Comparison of ENCODE assay signal across 9 cellular contexts in the genomic region with DNA sequence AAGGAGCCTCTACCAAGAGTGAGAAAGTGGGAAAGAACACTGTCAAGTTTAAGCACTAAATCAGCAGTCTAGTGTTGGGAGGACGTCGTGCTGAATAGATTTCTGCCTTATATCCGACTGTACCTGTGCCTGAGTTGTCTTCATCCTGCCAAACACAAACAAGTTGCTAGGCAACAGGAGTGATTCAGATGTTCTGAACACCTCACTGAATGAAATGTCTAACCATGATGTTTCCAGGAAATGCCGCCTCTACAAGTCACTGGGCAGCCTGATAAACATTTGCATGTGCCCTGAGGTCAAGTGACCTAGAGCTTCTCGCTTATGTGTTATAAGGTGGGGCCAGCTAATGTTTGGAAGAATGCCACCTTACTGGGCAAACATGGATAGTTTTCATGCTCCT. TPM values are rescaled to one million over a fixed set of nuclear protein-coding genes. Genes with fewer than 3 reads are reported as not detected.
A peak's percentile ranks its signal among the peaks of the same experiment; 100 is the strongest.
DNase-seq lines count a peak whose midpoint lies in the region; ATAC-seq and TF ChIP-seq lines count a peak whose summit lies in the region.
"Had no signal": no experiment of that assay in that cellular context is flagged by ENCODE, and none has a peak within 500 bp of the region (broad histone marks: within the 10 kb centered on the region; RNA-seq: fewer than 3 reads in every experiment).

No MANE protein-coding gene starts in this region.

- no peaks in the 10 kb centered on the region for H3K4me1 ChIP-seq in Caco-2

- H3K36me3 Mint-ChIP-seq in activated T-helper 1 cell treated with anti-CD3 and anti-CD28 coated beads, Interleukin-12 subunit alpha, Interleukin-12 subunit beta, Interleukin-2, Interleukin-4 antibody, amounts not matched to agents 30 ng/mL and 10 ng/mL and 1 ng/mL, durations not matched to agents 14 hours and 24 hours and 36 hours (ENCODE audit: low read depth), result no peaks in the 10 kb centered on the region
- no peaks in the 10 kb centered on the region for H3K36me3 Mint-ChIP-seq in Caco-2 (ENCODE audit: insufficient read depth, unreplicated experiment)

- ATAC-seq in HG03442 (IDR thresholded peaks at IDR 0.05; ENCODE audit: unreplicated experiment) (peak; percentile 38), HG03159 (IDR thresholded peaks at IDR 0.05; ENCODE audit: unreplicated experiment) (no peak)

- no TSS peak for BruUV-seq in Caco-2 (replicated peaks; lab: Mats Ljungman, UMichigan)

- no peaks in the 10 kb centered on the region for H3K9me3 Mint-ChIP-seq in activated T-helper 1 cell treated with anti-CD3 and anti-CD28 coated beads, Interleukin-12 subunit alpha, Interleukin-12 subunit beta, Interleukin-2, Interleukin-4 antibody, amounts not matched to agents 30 ng/mL and 10 ng/mL and 1 ng/mL, durations not matched to agents 14 hours and 24 hours and 36 hours
- H3K9me3 Mint-ChIP-seq in Caco-2 (ENCODE audit: unreplicated experiment), result no peaks in the 10 kb centered on the region

- H3K4me3 ChIP-seq in kidney epithelial cell (ENCODE audit: low read depth, low read length), result no peak overlapping the region
- no peak overlapping the region for H3K4me3 ChIP-seq in Caco-2 (ENCODE audit: low read depth, low read length)

- H3K36me3 ChIP-seq in kidney epithelial cell (ENCODE audit: control insufficient read depth, insufficient read depth, low read length), result no peaks in the 10 kb centered on the region
- no peaks in the 10 kb centered on the region for H3K36me3 ChIP-seq in Caco-2 (ENCODE audit: control insufficient read depth, insufficient read depth, low read length)

- H3K27ac Mint-ChIP-seq in activated T-helper 1 cell treated with anti-CD3 and anti-CD28 coated beads, Interleukin-12 subunit alpha, Interleukin-12 subunit beta, Interleukin-2, Interleukin-4 antibody, amounts not matched to agents 30 ng/mL and 10 ng/mL and 1 ng/mL, durations not matched to agents 14 hours and 24 hours and 36 hours, result peak overlapping the region; percentile 25
- no peak overlapping the region for H3K27ac Mint-ChIP-seq in Caco-2 (ENCODE audit: unreplicated experiment)

- no peaks in the 10 kb centered on the region for H3K4me1 Mint-ChIP-seq in activated T-helper 1 cell treated with anti-CD3 and anti-CD28 coated beads, Interleukin-12 subunit alpha, Interleukin-12 subunit beta, Interleukin-2, Interleukin-4 antibody, amounts not matched to agents 30 ng/mL and 10 ng/mL and 1 ng/mL, durations not matched to agents 14 hours and 24 hours and 36 hours (ENCODE audit: low read depth)
- H3K4me1 Mint-ChIP-seq in Caco-2 (ENCODE audit: low read depth, unreplicated experiment), result no peaks in the 10 kb centered on the region

- DNase-seq in COR-L47 (lab: John Stamatoyannopoulos, UW), result peak; percentile 24
- DNase-seq in activated T-helper 1 cell treated with anti-CD3 and anti-CD28 coated beads, Interleukin-12 subunit alpha, Interleukin-12 subunit beta, Interleukin-2, Interleukin-4 antibody, amounts not matched to agents 30 ng/mL and 10 ng/mL and 1 ng/mL, durations not matched to agents 14 hours and 24 hours and 36 hours (ENCODE audit: low spot score), result no peak
- peak; percentile 97 for DNase-seq in kidney epithelial cell (ENCODE audit: low read depth)
- no peak for DNase-seq in hypothalamus (lab: John Stamatoyannopoulos, UW)
- no peak for DNase-seq in C1 segment of cervical spinal cord (lab: John Stamatoyannopoulos, UW)
- DNase-seq in Caco-2, result no peak
- DNase-seq: stimulated activated CD8-positive, alpha-beta memory T cell treated with anti-CD3 and anti-CD28 coated beads, Interleukin-4, amount 100 ng/mL, for 48 hours had no signal

- no peaks in the 10 kb centered on the region for H3K27me3 ChIP-seq in kidney epithelial cell (ENCODE audit: control insufficient read depth, insufficient read depth, low read length)
- no peaks in the 10 kb centered on the region for H3K27me3 ChIP-seq in Caco-2 (replicated peaks; ENCODE audit: control insufficient read depth, insufficient read depth, low read length)

- no peaks in the 10 kb centered on the region for H3K9me3 ChIP-seq in Caco-2

- intact Hi-C loops in activated T-helper 1 cell treated with anti-CD3 and anti-CD28 coated beads, Interleukin-12 subunit alpha, Interleukin-12 subunit beta, Interleukin-2, Interleukin-4 antibody, amounts not matched to agents 30 ng/mL and 10 ng/mL and 1 ng/mL, durations not matched to agents 14 hours and 24 hours and 36 hours (cut with micrococcal nuclease), result no loop called here
- intact Hi-C loops in Caco-2 (cut with micrococcal nuclease; ENCODE audit: unreplicated experiment), result no loop called here

- CTCF ChIA-PET in Caco-2 (lab: Charles Lee), result no interaction called here

- H3K27me3 Mint-ChIP-seq in activated T-helper 1 cell treated with anti-CD3 and anti-CD28 coated beads, Interleukin-12 subunit alpha, Interleukin-12 subunit beta, Interleukin-2, Interleukin-4 antibody, amounts not matched to agents 30 ng/mL and 10 ng/mL and 1 ng/mL, durations not matched to agents 14 hours and 24 hours and 36 hours (ENCODE audit: insufficient read depth), result no peaks in the 10 kb centered on the region
- no peaks in the 10 kb centered on the region for H3K27me3 Mint-ChIP-seq in Caco-2 (ENCODE audit: insufficient read depth, unreplicated experiment)

- POLR2A ChIA-PET in Caco-2 (lab: Charles Lee), result no interaction called here

- no peak for TF ChIP-seq CTCF in kidney epithelial cell (IDR thresholded peaks at IDR 0.05; ENCODE audit: insufficient read depth, low read length, poor library complexity, severe bottlenecking)
- no peak for TF ChIP-seq CTCF in Caco-2 (IDR thresholded peaks at IDR 0.05; ENCODE audit: insufficient read depth in 1 of 2, low read depth in 1 of 2, low read length in 1 of 2, severe bottlenecking in 1 of 2, unreplicated experiment in 1 of 2)

- no peak overlapping the region for H3K4me3 Mint-ChIP-seq in activated T-helper 1 cell treated with anti-CD3 and anti-CD28 coated beads, Interleukin-12 subunit alpha, Interleukin-12 subunit beta, Interleukin-2, Interleukin-4 antibody, amounts not matched to agents 30 ng/mL and 10 ng/mL and 1 ng/mL, durations not matched to agents 14 hours and 24 hours and 36 hours
- no peak overlapping the region for H3K4me3 Mint-ChIP-seq in Caco-2 (ENCODE audit: unreplicated experiment)

RNA-seq across cellular contexts. Expression of a gene that starts 37.9 kb away (rescaled TPM):
- 0.64 and 1.1 TPM in 2 replicates for total RNA-seq in activated T-helper 1 cell treated with anti-CD3 and anti-CD28 coated beads, Interleukin-12 subunit alpha, Interleukin-12 subunit beta, Interleukin-2, Interleukin-4 antibody, amounts not matched to agents 30 ng/mL and 10 ng/mL and 1 ng/mL, durations not matched to agents 14 hours and 24 hours and 36 hours
- total RNA-seq in kidney epithelial cell, result 37.0 and 64.3 TPM in 2 replicates
- 3.4 and 5.6 TPM in 2 replicates for total RNA-seq in Caco-2 (2022)

Comparison
In these comparisons a context has a peak if more than half of its experiments do, and no peak if none do; other contexts are left out.
1. DNase-seq: peak in COR-L47 (single experiment) and kidney epithelial cell (single experiment); none in activated T-helper 1 cell treated with anti-CD3 and anti-CD28 coated beads, Interleukin-12 subunit alpha, Interleukin-12 subunit beta, Interleukin-2, Interleukin-4 antibody, amounts not matched to agents 30 ng/mL and 10 ng/mL and 1 ng/mL, durations not matched to agents 14 hours and 24 hours and 36 hours (single experiment), hypothalamus (0 of 51), C1 segment of cervical spinal cord (0 of 14) and Caco-2 (0 of 2).